In the genomic region with DNA sequence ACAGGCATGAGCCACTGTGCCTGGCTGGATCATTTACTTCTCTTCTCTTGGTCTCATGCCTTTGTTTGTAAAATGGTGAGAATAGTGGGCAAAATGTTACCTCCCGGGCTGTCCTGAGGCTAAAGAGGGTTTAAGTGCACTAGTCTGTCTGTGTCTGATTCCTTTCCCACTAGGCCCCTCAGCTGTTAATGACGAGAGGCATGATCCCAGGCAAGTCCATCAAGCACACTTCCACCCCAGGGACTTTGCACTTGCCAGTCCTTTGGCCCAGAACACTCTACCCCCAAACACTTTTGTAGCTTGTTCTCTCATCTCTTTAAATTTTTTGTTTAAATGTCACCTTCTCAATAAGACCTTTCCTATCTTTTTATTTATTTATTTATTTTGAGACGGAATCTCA, we compare ENCODE assay signal across 19 cellular contexts. TPM values are rescaled to one million over a fixed set of nuclear protein-coding genes. Genes with fewer than 3 reads are reported as not detected.
DNase-seq lines count a peak whose midpoint lies in the region; ATAC-seq and TF ChIP-seq lines count a peak whose summit lies in the region.
"Had no signal": no experiment of that assay in that cellular context is flagged by ENCODE, and none has a peak within 500 bp of the region (broad histone marks: within the 10 kb centered on the region; RNA-seq: fewer than 3 reads in every experiment).

No MANE protein-coding gene starts in this region.

- H3K4me3 ChIP-seq in CD8-positive, alpha-beta T cell (ENCODE audit: low read depth, low read length), result no peak overlapping the region
- H3K4me3 ChIP-seq in neural progenitor cell (no peak overlapping the region), colonic mucosa (no peak overlapping the region)
- H3K4me3 ChIP-seq: A549, BLaER1, GM23248, HAP-1 had no signal

- no peak overlapping the region for H3K4me3 Mint-ChIP-seq in CD8-positive, alpha-beta T cell
- no peak overlapping the region for H3K4me3 Mint-ChIP-seq in activated T-helper 1 cell treated with anti-CD3 and anti-CD28 coated beads, Interleukin-12 subunit alpha, Interleukin-12 subunit beta, Interleukin-2, Interleukin-4 antibody, amounts not matched to agents 30 ng/mL and 10 ng/mL and 1 ng/mL, durations not matched to agents 14 hours and 24 hours and 36 hours
- H3K4me3 Mint-ChIP-seq in neural progenitor cell, result peak overlapping the region; percentile 30
- H3K4me3 Mint-ChIP-seq: CD14-positive monocyte; CD4-positive, alpha-beta memory T cell had no signal

- peaks cover 32% of the 10 kb centered on the region for H3K4me1 Mint-ChIP-seq in CD8-positive, alpha-beta T cell (ENCODE audit: low read depth)
- peaks cover 29% of the 10 kb centered on the region for H3K4me1 Mint-ChIP-seq in activated T-helper 1 cell treated with anti-CD3 and anti-CD28 coated beads, Interleukin-12 subunit alpha, Interleukin-12 subunit beta, Interleukin-2, Interleukin-4 antibody, amounts not matched to agents 30 ng/mL and 10 ng/mL and 1 ng/mL, durations not matched to agents 14 hours and 24 hours and 36 hours (ENCODE audit: low read depth)
- peaks cover 21% of the 10 kb centered on the region for H3K4me1 Mint-ChIP-seq in neural progenitor cell

- H2AFZ ChIP-seq in neural progenitor cell (replicated peaks), result no peak overlapping the region
- H2AFZ ChIP-seq: GM23248 had no signal

- intact Hi-C loops in CD8-positive, alpha-beta T cell (cut with DNase I, micrococcal nuclease), result no loop called here
- intact Hi-C loops in activated T-helper 1 cell treated with anti-CD3 and anti-CD28 coated beads, Interleukin-12 subunit alpha, Interleukin-12 subunit beta, Interleukin-2, Interleukin-4 antibody, amounts not matched to agents 30 ng/mL and 10 ng/mL and 1 ng/mL, durations not matched to agents 14 hours and 24 hours and 36 hours (cut with micrococcal nuclease), result no loop called here
- intact Hi-C loops in colonic mucosa (cut with DNase I), result no loop called here

- no peaks in the 10 kb centered on the region for H3K4me1 ChIP-seq in CD8-positive, alpha-beta T cell (ENCODE audit: insufficient read depth, low read length)
- peaks cover 8% of the 10 kb centered on the region for H3K4me1 ChIP-seq in neural progenitor cell
- H3K4me1 ChIP-seq in colonic mucosa, result no peaks in the 10 kb centered on the region
- H3K4me1 ChIP-seq: A549, HAP-1 had no signal

- H3K27ac Mint-ChIP-seq in CD8-positive, alpha-beta T cell, result peak overlapping the region; percentile 32
- peak overlapping the region; percentile 22 for H3K27ac Mint-ChIP-seq in activated T-helper 1 cell treated with anti-CD3 and anti-CD28 coated beads, Interleukin-12 subunit alpha, Interleukin-12 subunit beta, Interleukin-2, Interleukin-4 antibody, amounts not matched to agents 30 ng/mL and 10 ng/mL and 1 ng/mL, durations not matched to agents 14 hours and 24 hours and 36 hours
- H3K27ac Mint-ChIP-seq in neural progenitor cell, result no peak overlapping the region

- ATAC-seq in CD8-positive, alpha-beta T cell, result no peak
- no peak for ATAC-seq in HG02884 (IDR thresholded peaks at IDR 0.05; ENCODE audit: unreplicated experiment)
- ATAC-seq in GM19328 (IDR thresholded peaks at IDR 0.05; ENCODE audit: unreplicated experiment), result no peak
- ATAC-seq: A549 had no signal

- no peaks in the 10 kb centered on the region for H3F3A ChIP-seq in neural progenitor cell (ENCODE audit: low read depth)

- H3K9ac ChIP-seq in neural progenitor cell (no peak overlapping the region), colonic mucosa (ENCODE audit: low read depth in 2 of 2, low read length in 2 of 2) (no peak overlapping the region)
- H3K9ac ChIP-seq: BLaER1, GM23248 had no signal

- no peak overlapping the region for H3K4me2 ChIP-seq in neural progenitor cell
- H3K4me2 ChIP-seq: A549, BLaER1 had no signal

- peaks cover 5% of the 10 kb centered on the region for H3K36me3 Mint-ChIP-seq in CD8-positive, alpha-beta T cell
- H3K36me3 Mint-ChIP-seq in activated T-helper 1 cell treated with anti-CD3 and anti-CD28 coated beads, Interleukin-12 subunit alpha, Interleukin-12 subunit beta, Interleukin-2, Interleukin-4 antibody, amounts not matched to agents 30 ng/mL and 10 ng/mL and 1 ng/mL, durations not matched to agents 14 hours and 24 hours and 36 hours (ENCODE audit: low read depth), result peaks cover 18% of the 10 kb centered on the region
- H3K36me3 Mint-ChIP-seq in neural progenitor cell, result no peaks in the 10 kb centered on the region

- CTCF ChIA-PET in CD8-positive, alpha-beta T cell (lab: Charles Lee), result interaction anchor here (0.7 to 4.8 kb wide), 3 partner anchors 18 to 83 kb away, joined by 3 to 22 read pairs (median 5); no protein-coding TSS in a partner anchor

- no peak overlapping the region for H3K27ac ChIP-seq in CD8-positive, alpha-beta T cell (ENCODE audit: low read depth, low read length)
- no peak overlapping the region for H3K27ac ChIP-seq in neural progenitor cell
- no peak overlapping the region for H3K27ac ChIP-seq in colonic mucosa
- H3K27ac ChIP-seq: 22Rv1, A549, BLaER1, GM23248, HL-60 had no signal

- H3K27me3 Mint-ChIP-seq in CD8-positive, alpha-beta T cell (ENCODE audit: low read depth), result no peaks in the 10 kb centered on the region
- no peaks in the 10 kb centered on the region for H3K27me3 Mint-ChIP-seq in activated T-helper 1 cell treated with anti-CD3 and anti-CD28 coated beads, Interleukin-12 subunit alpha, Interleukin-12 subunit beta, Interleukin-2, Interleukin-4 antibody, amounts not matched to agents 30 ng/mL and 10 ng/mL and 1 ng/mL, durations not matched to agents 14 hours and 24 hours and 36 hours (ENCODE audit: insufficient read depth)
- H3K27me3 Mint-ChIP-seq in neural progenitor cell (ENCODE audit: insufficient read depth, low read depth), result peaks cover 7% of the 10 kb centered on the region
- H3K27me3 Mint-ChIP-seq: CD4-positive, alpha-beta memory T cell had no signal

- no peaks in the 10 kb centered on the region for H3K9me3 ChIP-seq in CD8-positive, alpha-beta T cell (ENCODE audit: low read length)
- no peaks in the 10 kb centered on the region for H3K9me3 ChIP-seq in neural progenitor cell (ENCODE audit: low read depth)
- H3K9me3 ChIP-seq in colonic mucosa, result no peaks in the 10 kb centered on the region
- H3K9me3 ChIP-seq: A549, HAP-1 had no signal

- no peaks in the 10 kb centered on the region for H3K9me3 Mint-ChIP-seq in CD8-positive, alpha-beta T cell
- peaks cover 3% of the 10 kb centered on the region for H3K9me3 Mint-ChIP-seq in activated T-helper 1 cell treated with anti-CD3 and anti-CD28 coated beads, Interleukin-12 subunit alpha, Interleukin-12 subunit beta, Interleukin-2, Interleukin-4 antibody, amounts not matched to agents 30 ng/mL and 10 ng/mL and 1 ng/mL, durations not matched to agents 14 hours and 24 hours and 36 hours
- H3K9me3 Mint-ChIP-seq in neural progenitor cell, result peaks cover 2% of the 10 kb centered on the region

- H3K27me3 ChIP-seq in CD8-positive, alpha-beta T cell (ENCODE audit: insufficient read depth, low read length), result no peaks in the 10 kb centered on the region
- H3K27me3 ChIP-seq in neural progenitor cell, result no peaks in the 10 kb centered on the region
- H3K27me3 ChIP-seq in colonic mucosa, result no peaks in the 10 kb centered on the region
- H3K27me3 ChIP-seq: BLaER1 had no signal

- H3K79me2 ChIP-seq in neural progenitor cell (ENCODE audit: low read depth), result no peaks in the 10 kb centered on the region

- POLR2A ChIA-PET in CD8-positive, alpha-beta T cell (lab: Charles Lee), result no interaction called here

- peak; percentile 32 for DNase-seq in NCI-H82 (lab: John Stamatoyannopoulos, UW)
- DNase-seq in NCI-H82 treated with DMSO at 0.1 percent for 48 hours (lab: John Stamatoyannopoulos, UW; ENCODE audit: unreplicated experiment), result no peak
- no peak for DNase-seq in CD8-positive, alpha-beta T cell
- DNase-seq in activated T-helper 1 cell treated with anti-CD3 and anti-CD28 coated beads, Interleukin-12 subunit alpha, Interleukin-12 subunit beta, Interleukin-2, Interleukin-4 antibody, amounts not matched to agents 30 ng/mL and 10 ng/mL and 1 ng/mL, durations not matched to agents 14 hours and 24 hours and 36 hours (ENCODE audit: low spot score), result no peak
- no peak for DNase-seq in neural progenitor cell (ENCODE audit: low spot score)
- no peak for DNase-seq in colonic mucosa
- DNase-seq: CD4-positive, alpha-beta memory T cell; DMS 273 treated with DMSO at 0.1 percent for 48 hours; DMS53; DND-41; GM23248 had no signal

- no peaks in the 10 kb centered on the region for H3K36me3 ChIP-seq in CD8-positive, alpha-beta T cell (ENCODE audit: insufficient read depth, low read length)
- H3K36me3 ChIP-seq in neural progenitor cell (no peaks in the 10 kb centered on the region), colonic mucosa (no peaks in the 10 kb centered on the region)
- H3K36me3 ChIP-seq: HAP-1 had no signal

- TF ChIP-seq CTCF in CD8-positive, alpha-beta T cell (IDR thresholded peaks at IDR 0.05), result no peak
- TF ChIP-seq CTCF in neural progenitor cell (IDR thresholded peaks at IDR 0.05), result no peak
- no peak for TF ChIP-seq CTCF in colonic mucosa (IDR thresholded peaks at IDR 0.05)

- no peaks in the 10 kb centered on the region for H4K20me1 ChIP-seq in neural progenitor cell (ENCODE audit: low read depth)

RNA-seq across cellular contexts. Expression of gene EPB41, which starts 13.8 kb away (rescaled TPM):
- total RNA-seq in CD8-positive, alpha-beta T cell, result 100 to 1,000 TPM; 109 to 117 TPM
- 70.0 and 74.9 TPM in 2 replicates for total RNA-seq in activated T-helper 1 cell treated with anti-CD3 and anti-CD28 coated beads, Interleukin-12 subunit alpha, Interleukin-12 subunit beta, Interleukin-2, Interleukin-4 antibody, amounts not matched to agents 30 ng/mL and 10 ng/mL and 1 ng/mL, durations not matched to agents 14 hours and 24 hours and 36 hours
- 157 and 211 TPM in 2 replicates for total RNA-seq in neural progenitor cell (ENCODE audit: low replicate concordance)
- 10 to 100 TPM; 65.4 to 74.0 TPM for total RNA-seq in colonic mucosa
